8 cellular contexts compared by ENCODE assay signal in the genomic region with DNA sequence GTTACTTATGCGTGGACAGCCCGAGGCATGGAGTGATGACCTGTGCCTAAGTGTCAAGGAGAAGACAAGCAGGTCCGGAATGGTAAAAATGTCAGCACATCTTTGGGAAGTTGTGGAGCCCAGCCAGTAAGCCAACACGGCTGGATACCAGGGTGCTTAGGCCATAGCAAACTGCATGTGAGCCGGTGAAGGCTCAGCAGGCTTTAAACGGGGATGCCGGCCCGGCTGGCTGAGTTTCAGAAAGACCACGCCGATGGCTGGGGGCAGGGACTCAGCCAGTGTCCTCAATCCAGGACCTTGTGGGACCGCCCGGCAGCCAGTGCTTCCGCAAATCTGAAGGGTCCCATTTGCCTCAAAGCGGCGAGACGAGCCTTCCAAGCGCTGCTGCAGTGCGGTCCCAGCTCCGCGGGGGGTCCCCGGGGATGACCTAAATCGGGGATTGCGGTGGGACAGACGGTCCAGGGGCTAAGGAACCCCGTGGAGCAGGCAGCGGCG. TPM values are rescaled to one million over a fixed set of nuclear protein-coding genes. Genes with fewer than 3 reads are reported as not detected.
DNase-seq lines count a peak whose midpoint lies in the region; ATAC-seq, FAIRE-seq and TF ChIP-seq lines count a peak whose summit lies in the region.

No MANE protein-coding gene starts in this region.

- no peak overlapping the region for H2BK15ac ChIP-seq in H1 (ENCODE audit: low read length)

- peak overlapping the region; percentile 70 to 96 (median 78) for H3K4me3 Mint-ChIP-seq in naive thymus-derived CD4-positive, alpha-beta T cell

- H3K56ac ChIP-seq in H1 (replicated peaks; ENCODE audit: insufficient read length, low read depth, low read length): no peak overlapping the region

- H2BK12ac ChIP-seq in H1 (ENCODE audit: low read depth, low read length): no peak overlapping the region

- POLR2A ChIA-PET in A673 (lab: Charles Lee; ENCODE audit: low non-redundant PET): no interaction called here
- POLR2A ChIA-PET in H1 (lab: Charles Lee; ENCODE audit: partially characterized antibody): interaction anchor here (0.6 kb wide), 1 partner anchor 922 kb away, joined by 3 read pairs; no protein-coding TSS in a partner anchor
- POLR2A ChIA-PET in naive thymus-derived CD4-positive, alpha-beta T cell (lab: Charles Lee): no interaction called here

- H3K23me2 ChIP-seq in H1 (ENCODE audit: low read depth, low read length): peaks cover 16% of the 10 kb centered on the region; the same call in 1 of the 2 replicates

- peaks cover 0 to 13% (median 3%) of the 10 kb centered on the region in 11 donors for H3K9me3 Mint-ChIP-seq in naive thymus-derived CD4-positive, alpha-beta T cell

- H3K27me3 ChIP-seq in A673 (replicated peaks; ENCODE audit: insufficient read depth, low read depth, low read length, poor library complexity) (no peaks in the 10 kb centered on the region), H1 (replicated peaks in 1 of 4; ENCODE audit: control insufficient read depth in 3 of 4, extremely low read depth in 1 of 4, insufficient read depth in 3 of 4, low read length in 3 of 4) (peaks cover 0 to 11% (median 7%) of the 10 kb centered on the region in 4 experiments; a peak in 5 of 7 replicates)
- H3K27me3 ChIP-seq in naive thymus-derived CD4-positive, alpha-beta T cell (ENCODE audit: control insufficient read depth in 2 of 2, insufficient read depth in 2 of 2, low read length in 2 of 2): peaks cover 0 to 6% of the 10 kb centered on the region in 2 donors

- H3K4me2 ChIP-seq in H1 (ENCODE audit: insufficient read depth in 1 of 2, low read depth in 2 of 2, low read length in 2 of 2): peak overlapping the region; percentile 69 to 91

- no peak overlapping the region for H4K5ac ChIP-seq in H1 (ENCODE audit: insufficient read length, low read depth, low read length)

- no peak overlapping the region for H2BK5ac ChIP-seq in H1 (ENCODE audit: low read depth, low read length)

- no peak overlapping the region for H2AK5ac ChIP-seq in H1 (ENCODE audit: low read depth, low read length)

- no peak overlapping the region for H3K9ac ChIP-seq in H1 (replicated peaks in 1 of 4; ENCODE audit: extremely low read depth in 1 of 4, low read depth in 3 of 4, low read length in 3 of 4)

- H3K9me3 ChIP-seq in A673 (ENCODE audit: low read depth, low read length, poor library complexity, severe bottlenecking): no peaks in the 10 kb centered on the region
- no peaks in the 10 kb centered on the region for H3K9me3 ChIP-seq in H1 (ENCODE audit: insufficient read depth in 2 of 2, low read depth in 1 of 2, low read length in 1 of 2)
- no peaks in the 10 kb centered on the region for H3K9me3 ChIP-seq in naive thymus-derived CD4-positive, alpha-beta T cell (ENCODE audit: control insufficient read depth in 2 of 3, low read length in 3 of 3)

- no peak overlapping the region for H3K14ac ChIP-seq in H1 (ENCODE audit: insufficient read length)

- H2BK20ac ChIP-seq in H1 (ENCODE audit: low read length): no peak overlapping the region

- H3K27me3 Mint-ChIP-seq in naive thymus-derived CD4-positive, alpha-beta T cell: peaks cover 50 to 61% (median 59%) of the 10 kb centered on the region in 5 donors

- no peak overlapping the region for H3K27ac Mint-ChIP-seq in naive thymus-derived CD4-positive, alpha-beta T cell

- BruUV-seq in A673 (replicated peaks; lab: Mats Ljungman, UMichigan): no TSS peak

- no peaks in the 10 kb centered on the region for H3K36me3 ChIP-seq in A673 (ENCODE audit: insufficient read depth, low read length, poor library complexity, severe bottlenecking)
- no peaks in the 10 kb centered on the region for H3K36me3 ChIP-seq in H1 (ENCODE audit: control insufficient read depth in 2 of 4, insufficient read depth in 4 of 4, low read length in 3 of 4)
- no peaks in the 10 kb centered on the region for H3K36me3 ChIP-seq in naive thymus-derived CD4-positive, alpha-beta T cell (ENCODE audit: control insufficient read depth in 2 of 3, insufficient read depth in 3 of 3, low read length in 3 of 3)

- FAIRE-seq in H1 (lab: Jason Lieb, UNC): no peak

- H3K23ac ChIP-seq in H1 (ENCODE audit: insufficient read length): no peak overlapping the region

- H4K91ac ChIP-seq in H1 (replicated peaks; ENCODE audit: insufficient read length, low read length): peak overlapping the region; percentile 10

- CTCF ChIA-PET in A673 (lab: Charles Lee): no interaction called here
- CTCF ChIA-PET in H1 (lab: Charles Lee; ENCODE audit: partially characterized antibody): interaction anchor here (0.5 to 1.9 kb wide), 4 partner anchors 12 to 102 kb away, joined by 3 to 8 read pairs (median 5); no protein-coding TSS in a partner anchor
- CTCF ChIA-PET in naive thymus-derived CD4-positive, alpha-beta T cell (lab: Charles Lee): no interaction called here

- TF ChIP-seq POLR2A in H1 (IDR thresholded peaks at IDR 0.05; ENCODE audit: control extremely low read depth in 1 of 2, low read depth in 2 of 2, low read length in 2 of 2): no peak

- intact Hi-C loops in A673 (cut with micrococcal nuclease; ENCODE audit: unreplicated experiment): loop anchor here (10.0 kb wide), 1 partner anchor 358 kb away; no protein-coding TSS in a partner anchor
- intact Hi-C loops in naive thymus-derived CD4-positive, alpha-beta T cell (cut with micrococcal nuclease): no loop called here

- H3K18ac ChIP-seq in H1 (ENCODE audit: extremely low read depth, low read length): peak overlapping the region; percentile 78

- H3K4me1 ChIP-seq in A673 (ENCODE audit: insufficient read depth, low read length, poor library complexity, severe bottlenecking) (peaks cover 15% of the 10 kb centered on the region), H1 (replicated peaks in 1 of 4; ENCODE audit: control insufficient read depth in 3 of 4, insufficient read depth in 4 of 4, low read length in 3 of 4) (peaks cover 4 to 22% (median 8%) of the 10 kb centered on the region in 4 experiments)
- no peaks in the 10 kb centered on the region for H3K4me1 ChIP-seq in naive thymus-derived CD4-positive, alpha-beta T cell (ENCODE audit: control insufficient read depth in 2 of 2, insufficient read depth in 2 of 2, low read length in 2 of 2)

- no peak overlapping the region for H2BK120ac ChIP-seq in H1 (replicated peaks; ENCODE audit: low read depth, low read length)

- H3K36me3 Mint-ChIP-seq in naive thymus-derived CD4-positive, alpha-beta T cell: peaks cover 0 to 8% (median 4%) of the 10 kb centered on the region in 5 donors

- no peak for TF ChIP-seq EP300 in H1 (IDR thresholded peaks at IDR 0.05; ENCODE audit: borderline replicate concordance in 1 of 2, low read depth in 2 of 2, low read length in 2 of 2)

- H3K4me3 ChIP-seq in A673 (ENCODE audit: low read depth, low read length, poor library complexity, severe bottlenecking) (peak overlapping the region; percentile 75), H1 (ENCODE audit: extremely low read depth in 1 of 4, insufficient read depth in 2 of 4, low read depth in 3 of 4, low read length in 4 of 4) (peak overlapping the region; percentile 45 to 72 (median 54))
- no peak overlapping the region for H3K4me3 ChIP-seq in naive thymus-derived CD4-positive, alpha-beta T cell (ENCODE audit: low read length)

- H3K4ac ChIP-seq in H1 (replicated peaks; ENCODE audit: insufficient read length, low read depth, low read length): peak overlapping the region; percentile 51

- TF ChIP-seq CTCF in A673 (conservative IDR thresholded peaks at IDR 0.05; ENCODE audit: low read depth, low read length) (no peak), H1 (IDR thresholded peaks at IDR 0.05; ENCODE audit: control extremely low read depth in 1 of 3, insufficient read depth in 1 of 3, low read depth in 1 of 3, low read length in 3 of 3) (no peak)

- TF ChIP-seq RAD21 in H1 (IDR thresholded peaks at IDR 0.05 in 1 of 2, conservative IDR thresholded peaks at IDR 0.05 in 1 of 2; ENCODE audit: low read depth in 2 of 2, low read length in 2 of 2): no peak

- H3K27ac ChIP-seq in A673 (ENCODE audit: low read depth, low read length, poor library complexity, severe bottlenecking): no peak overlapping the region
- H3K27ac ChIP-seq in H1 (ENCODE audit: low read depth, low read length): no peak overlapping the region
- H3K27ac ChIP-seq in naive thymus-derived CD4-positive, alpha-beta T cell (ENCODE audit: low read depth, low read length): no peak overlapping the region

- H3K79me1 ChIP-seq in H1 (ENCODE audit: low read depth, low read length): peaks cover 13% of the 10 kb centered on the region

- no peak for ATAC-seq in naive thymus-derived CD4-positive, alpha-beta T cell
- no peak for ATAC-seq in GM18498 (IDR thresholded peaks at IDR 0.05; ENCODE audit: unreplicated experiment)
- no peak for ATAC-seq in HG03196 (IDR thresholded peaks at IDR 0.05; ENCODE audit: unreplicated experiment)

- DNase-seq in A673 (ENCODE audit: low spot score) (no peak), HuH-7 (ENCODE audit: low spot score) (peak; percentile 32), H1 (ENCODE audit: low read depth in 1 of 2, low spot score in 2 of 2) (peak in 1 of 2 experiments; percentile 68), HCEC 1CT (no peak), DMS 273 (lab: John Stamatoyannopoulos, UW; ENCODE audit: unreplicated experiment) (no peak)
- no peak for DNase-seq in naive thymus-derived CD4-positive, alpha-beta T cell

- H4K20me1 ChIP-seq in H1 (replicated peaks in 1 of 2; ENCODE audit: control insufficient read depth in 1 of 2, insufficient read depth in 2 of 2, low read length in 2 of 2): peaks cover 16 to 23% of the 10 kb centered on the region in 2 experiments

- peaks cover 5 to 31% of the 10 kb centered on the region in 2 experiments; a peak in 3 of 4 replicates for H3K79me2 ChIP-seq in H1 (ENCODE audit: control insufficient read depth in 1 of 2, insufficient read depth in 2 of 2, low read length in 2 of 2)

- H3K4me1 Mint-ChIP-seq in naive thymus-derived CD4-positive, alpha-beta T cell: peaks cover 2 to 26% (median 18%) of the 10 kb centered on the region in 7 donors

- peak overlapping the region; percentile 80 for H4K8ac ChIP-seq in H1 (ENCODE audit: extremely low read depth, insufficient read depth, low read length)

- no peak overlapping the region for H2AFZ ChIP-seq in H1 (ENCODE audit: low read length)

- WGBS in H1 (ENCODE audit: extremely low coverage in 1 of 2, insufficient coverage in 1 of 2, insufficient read length in 1 of 2, insufficient replicate concordance in 2 of 2, low coverage in 1 of 2, low lambda C conversion rate in 2 of 2, missing lambda C conversion rate in 1 of 2), 2 experiments: 32% methylated on average over 27 of the region's 27 CpGs; no CpG with 5 or more reads in 1 of the 2 experiments

RNA-seq across cellular contexts. Expression of gene AGAP1, which starts 0.9 kb away (rescaled TPM):
- total RNA-seq in A673 (2021): 25.3 and 27.5 TPM in 2 replicates
- total RNA-seq in H1 (2021; fragmentation: NEBNext Ultra II Directional; extraction: Animal tissue kit (Norgen Biotek cat#: 25700)): 39.4 and 40.5 TPM in 2 replicates
- polyA plus RNA-seq in H1 (2011; rRNA removed): 18.1 and 19.4 TPM in 2 replicates
- polyA plus RNA-seq in H1 (2011; cell fraction: cytosol; rRNA removed): 16.7 TPM
- polyA plus RNA-seq in H1 (2011; cell fraction: nucleus; rRNA removed): 35.0 TPM
- polyA plus RNA-seq in H1 (2012, experiment 1 of 2): 14.0 to 20.9 TPM (median 18.1 TPM) in 4 replicates
- 7.8 TPM for polyA plus RNA-seq in H1 (2012, experiment 2 of 2)
- 15.0 TPM for polyA plus RNA-seq in H1 (2013, experiment 1 of 2)
- 14.7 TPM for polyA plus RNA-seq in H1 (2013, experiment 2 of 2)
- 84.6 and 95.9 TPM in 2 replicates for polyA minus RNA-seq in H1 (2011; rRNA and poly(A)+ RNA removed)
- polyA minus RNA-seq in H1 (2011; cell fraction: cytosol; rRNA and poly(A)+ RNA removed): 24.8 TPM
- polyA minus RNA-seq in H1 (2011; cell fraction: nucleus; rRNA and poly(A)+ RNA removed): 90.8 TPM
- total RNA-seq in naive thymus-derived CD4-positive, alpha-beta T cell: 1 to 10 TPM in 2 of 5 experiments, under 1 TPM in 3; 0.35 to 9.6 (median 0.85) TPM
- polyA plus RNA-seq in naive thymus-derived CD4-positive, alpha-beta T cell: not detected
